ENCODE assay signal across 20 cellular contexts in the genomic region with DNA sequence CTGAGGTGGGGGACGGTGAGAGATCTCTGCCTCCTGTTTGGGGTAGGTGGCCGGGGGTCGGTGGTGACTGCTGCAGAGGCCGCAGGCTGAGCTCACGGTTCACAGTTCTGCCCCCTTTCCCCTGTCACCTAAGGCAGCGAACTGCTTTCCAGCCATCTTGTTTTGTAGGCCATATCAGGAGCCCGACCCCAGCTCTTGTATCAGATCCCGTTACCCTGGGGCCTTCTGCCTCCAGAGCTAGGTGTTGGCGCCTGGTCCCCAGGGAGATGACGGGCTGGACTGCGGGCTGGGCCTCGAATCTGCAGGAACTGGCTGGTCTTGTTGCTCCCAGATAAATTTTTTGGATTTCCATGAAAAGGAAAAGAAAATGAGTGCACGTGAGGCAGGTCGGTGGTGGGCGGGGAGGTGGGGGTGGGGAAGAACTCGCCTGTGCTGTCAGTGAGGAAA.
A peak's percentile ranks its signal among the peaks of the same experiment; 100 is the strongest.
DNase-seq lines count a peak whose midpoint lies in the region; ATAC-seq, FAIRE-seq and TF ChIP-seq lines count a peak whose summit lies in the region.
"Had no signal": no experiment of that assay in that cellular context is flagged by ENCODE, and none has a peak within 500 bp of the region (broad histone marks: within the 10 kb centered on the region; RNA-seq: fewer than 3 reads in every experiment).

No MANE protein-coding gene starts in this region.

- H3K36me3 Mint-ChIP-seq in activated naive CD4-positive, alpha-beta T cell treated with anti-CD3 and anti-CD28 coated beads, Interleukin-2, amount 10 ng/mL, durations not matched to agents 7 days and 5 days = no peaks in the 10 kb centered on the region

- H3K27me3 ChIP-seq in BLaER1 (no peaks in the 10 kb centered on the region), HepG2 (ENCODE audit: control insufficient read depth in 1 of 2, insufficient read depth in 2 of 2, low read length in 2 of 2) (peaks cover 20 to 98% of the 10 kb centered on the region in 2 experiments)

- FAIRE-seq in HepG2 (lab: Jason Lieb, UNC) (no peak), HTR-8/SVneo (lab: Jason Lieb, UNC) (no peak)
- FAIRE-seq: urothelium cell line had no signal

- H3K4me3 Mint-ChIP-seq in activated naive CD4-positive, alpha-beta T cell treated with anti-CD3 and anti-CD28 coated beads, Interleukin-2, amount 10 ng/mL, durations not matched to agents 7 days and 5 days = no peak overlapping the region
- H3K4me3 Mint-ChIP-seq: activated T-helper 1 cell treated with anti-CD3 and anti-CD28 coated beads, Interleukin-12 subunit alpha, Interleukin-12 subunit beta, Interleukin-2, Interleukin-4 antibody, amounts not matched to agents 30 ng/mL and 10 ng/mL and 1 ng/mL, durations not matched to agents 14 hours and 24 hours and 36 hours; T-helper 1 cell treated with Interleukin-12 subunit alpha and Interleukin-12 subunit beta and Interleukin-4 antibody, amounts not matched to agents 30 μg/mL and 1 μg/mL, for 36 hours had no signal

- H3K27ac Mint-ChIP-seq in activated naive CD4-positive, alpha-beta T cell treated with anti-CD3 and anti-CD28 coated beads, Interleukin-2, amount 10 ng/mL, durations not matched to agents 7 days and 5 days = no peak overlapping the region
- H3K27ac Mint-ChIP-seq: T-helper 1 cell treated with Interleukin-12 subunit alpha and Interleukin-12 subunit beta and Interleukin-4 antibody, amounts not matched to agents 30 μg/mL and 1 μg/mL, for 36 hours had no signal

- DNase-seq in OCI-LY7 (ENCODE audit: low spot score) (peak; percentile 13), HepG2 (ENCODE audit: low spot score) (no peak), HTR-8/SVneo (ENCODE audit: insufficient read length, low spot score) (no peak), DMS79 treated with DMSO at 0.1 percent for 48 hours (lab: John Stamatoyannopoulos, UW) (no peak)
- no peak for DNase-seq in activated naive CD4-positive, alpha-beta T cell treated with anti-CD3 and anti-CD28 coated beads, Interleukin-2, amount 10 ng/mL, durations not matched to agents 7 days and 5 days
- DNase-seq: activated CD4-positive, alpha-beta T cell treated with anti-CD3 and anti-CD28 coated beads, Interleukin-2, amount 50 U/mL, for 48 hours; NCI-H1694; NCI-H226 had no signal

- H3K79me2 ChIP-seq in OCI-LY7 (ENCODE audit: insufficient read depth, low read depth, low read length) (no peaks in the 10 kb centered on the region), HepG2 (ENCODE audit: insufficient read depth, low read length) (no peaks in the 10 kb centered on the region)

- H3K9me2 ChIP-seq in OCI-LY7 (ENCODE audit: insufficient read depth, low read length) = no peaks in the 10 kb centered on the region

- intact Hi-C loops in OCI-LY7 (cut with micrococcal nuclease; ENCODE audit: unreplicated experiment) = no loop called here
- intact Hi-C loops in HepG2 (cut with micrococcal nuclease; ENCODE audit: unreplicated experiment) = no loop called here

- TF ChIP-seq RAD21 in HepG2 (CRISPR knock-in tag; IDR thresholded peaks at IDR 0.05) = no peak

- H3K9me3 ChIP-seq in BLaER1 (no peaks in the 10 kb centered on the region), OCI-LY7 (ENCODE audit: low read length) (no peaks in the 10 kb centered on the region), HepG2 (ENCODE audit: low read length) (no peaks in the 10 kb centered on the region)
- H3K9me3 ChIP-seq: left lung, mucosa of descending colon, neutrophil had no signal

- no peak overlapping the region for H3K4me3 ChIP-seq in BLaER1
- H3K4me3 ChIP-seq in OCI-LY7 (ENCODE audit: low read depth, low read length, poor library complexity, severe bottlenecking) = peak overlapping the region; percentile 7
- H3K4me3 ChIP-seq in HepG2 (replicated peaks in 1 of 3; ENCODE audit: insufficient read depth in 1 of 3, low read depth in 2 of 3, low read length in 3 of 3) = no peak overlapping the region
- H3K4me3 ChIP-seq: left lung, mucosa of descending colon had no signal

- in situ Hi-C loops in HepG2 (cut with HindIII; ENCODE audit: extremely low pct_ligation_motif_present, low pct_unique_long_range_greater_than_20kb) = no loop called here

- H3K9me3 Mint-ChIP-seq in activated naive CD4-positive, alpha-beta T cell treated with anti-CD3 and anti-CD28 coated beads, Interleukin-2, amount 10 ng/mL, durations not matched to agents 7 days and 5 days = no peaks in the 10 kb centered on the region
- H3K9me3 Mint-ChIP-seq: activated T-helper 1 cell treated with anti-CD3 and anti-CD28 coated beads, Interleukin-12 subunit alpha, Interleukin-12 subunit beta, Interleukin-2, Interleukin-4 antibody, amounts not matched to agents 30 ng/mL and 10 ng/mL and 1 ng/mL, durations not matched to agents 14 hours and 24 hours and 36 hours; T-helper 1 cell treated with Interleukin-12 subunit alpha and Interleukin-12 subunit beta and Interleukin-4 antibody, amounts not matched to agents 30 μg/mL and 1 μg/mL, for 36 hours had no signal

- POLR2A ChIA-PET in OCI-LY7 (lab: Charles Lee) = no interaction called here
- POLR2A ChIA-PET in HepG2 (lab: Yijun Ruan, JAX) = no interaction called here

- H3K36me3 ChIP-seq in BLaER1 (no peaks in the 10 kb centered on the region), OCI-LY7 (ENCODE audit: insufficient read depth, low read length) (no peaks in the 10 kb centered on the region), HepG2 (replicated peaks in 1 of 2; ENCODE audit: control insufficient read depth in 1 of 2, insufficient read depth in 2 of 2, low read length in 2 of 2) (no peaks in the 10 kb centered on the region)
- H3K36me3 ChIP-seq: left lung, neutrophil had no signal

- TF ChIP-seq EP300 in HepG2 (IDR thresholded peaks at IDR 0.05; ENCODE audit: low read depth in 2 of 2, low read length in 2 of 2) (no peak), HepG2 (CRISPR knock-in tag; IDR thresholded peaks at IDR 0.05; ENCODE audit: borderline replicate concordance) (no peak)

- CTCF ChIA-PET in OCI-LY7 (lab: Charles Lee; ENCODE audit: unreplicated experiment) = no interaction called here
- CTCF ChIA-PET in HepG2 (lab: Yijun Ruan, JAX; ENCODE audit: low intra/inter-chr PET ratio, low total read pairs) = no interaction called here
- CTCF ChIA-PET in activated naive CD4-positive, alpha-beta T cell treated with anti-CD3 and anti-CD28 coated beads, Interleukin-2, amount 10 ng/mL, durations not matched to agents 7 days and 5 days (lab: Charles Lee) = no interaction called here

- peaks cover 66% of the 10 kb centered on the region for H3K27me3 Mint-ChIP-seq in activated naive CD4-positive, alpha-beta T cell treated with anti-CD3 and anti-CD28 coated beads, Interleukin-2, amount 10 ng/mL, durations not matched to agents 7 days and 5 days

- H3K4me1 ChIP-seq in BLaER1 (peaks cover 56% of the 10 kb centered on the region), OCI-LY7 (ENCODE audit: insufficient read depth, low read length, poor library complexity, severe bottlenecking) (peaks cover 19% of the 10 kb centered on the region), HepG2 (ENCODE audit: insufficient read depth, low read length) (no peaks in the 10 kb centered on the region)
- H3K4me1 ChIP-seq: left lung had no signal

- H2AFZ ChIP-seq in OCI-LY7 (ENCODE audit: low read length) (peak overlapping the region; percentile 29; the same call in 1 of the 2 replicates), HepG2 (ENCODE audit: low read length) (no peak overlapping the region)

- no peaks in the 10 kb centered on the region for H3K4me1 Mint-ChIP-seq in activated naive CD4-positive, alpha-beta T cell treated with anti-CD3 and anti-CD28 coated beads, Interleukin-2, amount 10 ng/mL, durations not matched to agents 7 days and 5 days

- BruUV-seq in OCI-LY7 (replicated peaks; lab: Mats Ljungman, UMichigan) = no TSS peak
- no TSS peak for BruUV-seq in HepG2 (replicated peaks; lab: Mats Ljungman, UMichigan)

- H4K20me1 ChIP-seq in BLaER1 = no peaks in the 10 kb centered on the region
- H4K20me1 ChIP-seq in OCI-LY7 (ENCODE audit: insufficient read depth, low read length) = no peaks in the 10 kb centered on the region
- H4K20me1 ChIP-seq in HepG2 (ENCODE audit: insufficient read depth, low read length) = no peaks in the 10 kb centered on the region

- TF ChIP-seq CTCF in OCI-LY7 (conservative IDR thresholded peaks at IDR 0.05; ENCODE audit: low read length) (no peak), HepG2 (CRISPR knock-in tag; IDR thresholded peaks at IDR 0.05) (no peak)

- H3K9ac ChIP-seq in BLaER1 = no peak overlapping the region
- no peak overlapping the region for H3K9ac ChIP-seq in HepG2 (ENCODE audit: insufficient read depth, low read depth, low read length)

- WGBS in HepG2 (ENCODE audit: low lambda C conversion rate) = 30% methylated on average over 14 of the region's 16 CpGs

- TF ChIP-seq POLR2A in HepG2 (IDR thresholded peaks at IDR 0.05; ENCODE audit: insufficient read depth in 1 of 2, low read depth in 2 of 2, low read length in 2 of 2) = no peak

- ATAC-seq in GM19395 (IDR thresholded peaks at IDR 0.05; ENCODE audit: unreplicated experiment) (peak; percentile 3), HepG2 (no peak), HG03520 (IDR thresholded peaks at IDR 0.05; ENCODE audit: unreplicated experiment) (no peak)
- ATAC-seq: esophagus mucosa, left lung, right cardiac atrium had no signal

- peak overlapping the region; percentile 76 for H3K4me2 ChIP-seq in BLaER1
- peak overlapping the region; percentile 36 for H3K4me2 ChIP-seq in OCI-LY7 (ENCODE audit: low read length)
- H3K4me2 ChIP-seq in HepG2 (ENCODE audit: low read depth, low read length) = no peak overlapping the region

- H3K27ac ChIP-seq in BLaER1 (no peak overlapping the region), OCI-LY7 (ENCODE audit: low read depth, low read length, poor library complexity, severe bottlenecking) (peak overlapping the region; percentile 55), HepG2 (ENCODE audit: extremely low read length, insufficient read depth, low read length) (no peak overlapping the region)
- H3K27ac ChIP-seq: left lung, neutrophil, VCaP had no signal

TF ChIP-seq in HepG2, 621 proteins besides CTCF, POLR2A, EP300 and RAD21 (continues in another document):
- TF ChIP-seq ZNF549 (CRISPR knock-in tag; IDR thresholded peaks at IDR 0.05) = no peak
- TF ChIP-seq, protein P1, sequence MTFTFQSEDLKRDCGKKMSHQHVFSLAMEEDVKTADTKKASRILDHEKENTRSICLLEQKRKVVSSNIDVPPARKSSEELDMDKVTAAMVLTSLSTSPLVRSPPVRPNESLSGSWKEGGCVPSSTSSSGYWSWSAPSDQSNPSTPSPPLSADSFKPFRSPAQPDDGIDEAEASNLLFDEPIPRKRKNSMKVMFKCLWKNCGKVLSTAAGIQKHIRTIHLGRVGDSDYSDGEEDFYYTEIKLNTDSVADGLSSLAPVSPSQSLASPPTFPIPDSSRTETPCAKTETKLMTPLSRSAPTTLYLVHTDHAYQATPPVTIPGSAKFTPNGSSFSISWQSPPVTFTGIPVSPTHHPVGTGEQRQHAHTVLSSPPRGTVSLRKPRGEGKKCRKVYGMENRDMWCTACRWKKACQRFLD (CRISPR knock-in tag; IDR thresholded peaks at IDR 0.05; ENCODE audit: borderline replicate concordance) = no peak
